In the genomic region with DNA sequence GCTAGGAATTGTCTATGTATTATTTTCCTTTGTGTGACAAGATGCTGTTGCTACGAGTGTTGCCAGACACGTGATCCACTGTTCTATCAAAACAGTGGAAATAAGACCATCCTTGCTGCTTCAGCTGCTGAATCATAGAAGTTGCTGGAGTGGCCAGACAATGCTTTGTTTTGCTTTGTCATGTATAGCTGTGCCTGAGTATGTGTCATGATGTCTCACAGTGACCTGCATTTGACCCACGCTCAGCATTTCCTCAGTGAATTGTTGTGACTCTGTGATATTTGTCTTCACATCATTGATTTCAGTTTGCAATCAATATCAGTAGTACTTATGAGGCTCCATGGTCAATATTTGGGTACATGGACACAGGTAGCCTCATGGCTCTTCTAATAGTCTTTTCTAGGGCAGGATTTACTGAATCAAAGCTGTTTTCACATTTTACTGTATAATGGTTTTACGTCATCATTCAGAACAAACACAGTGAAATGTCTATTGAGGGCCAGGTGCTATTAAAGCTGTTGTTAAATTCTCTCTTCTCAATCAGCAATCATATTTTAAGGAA, we compare ENCODE assay signal across 11 cellular contexts. TPM values are rescaled to one million over a fixed set of nuclear protein-coding genes. Genes with fewer than 3 reads are reported as not detected.
A peak's percentile ranks its signal among the peaks of the same experiment; 100 is the strongest.
DNase-seq lines count a peak whose midpoint lies in the region; FAIRE-seq and TF ChIP-seq lines count a peak whose summit lies in the region.
"Had no signal": no experiment of that assay in that cellular context is flagged by ENCODE, and none has a peak within 500 bp of the region (broad histone marks: within the 10 kb centered on the region; RNA-seq: fewer than 3 reads in every experiment).

No MANE protein-coding gene starts in this region.

- no peaks in the 10 kb centered on the region for H3K27me3 Mint-ChIP-seq in activated CD4-positive, alpha-beta memory T cell treated with anti-CD3 and anti-CD28 coated beads for 36 hours

- H3K79me2 ChIP-seq in endothelial cell of umbilical vein (ENCODE audit: control insufficient read depth, insufficient read depth, low read length), result peaks cover 8% of the 10 kb centered on the region

- DNase-seq in ELR (ENCODE audit: low read depth) (peak; percentile 94), OCI-M1 (lab: John Stamatoyannopoulos, UW) (peak; percentile 6), endothelial cell of umbilical vein (ENCODE audit: low read depth, low spot score) (peak; percentile 89), non-pigmented ciliary epithelial cell (ENCODE audit: low read depth) (peak; percentile 92), right atrium auricular region (ENCODE audit: low spot score) (no peak), T-helper 1 cell (no peak), D341Med (ENCODE audit: low spot score) (no peak)
- no peak for DNase-seq in activated CD4-positive, alpha-beta memory T cell treated with anti-CD3 and anti-CD28 coated beads for 36 hours
- DNase-seq: activated naive CD4-positive, alpha-beta T cell; NCI-H1092 treated with DMSO at 0.1 percent for 48 hours; substantia nigra had no signal

- H4K20me1 ChIP-seq in endothelial cell of umbilical vein (replicated peaks; ENCODE audit: control insufficient read depth, extremely low read depth, insufficient read depth, low read length), result no peaks in the 10 kb centered on the region

- TF ChIP-seq CTCF in endothelial cell of umbilical vein (IDR thresholded peaks at IDR 0.05; ENCODE audit: extremely low read depth in 1 of 2, insufficient read depth in 1 of 2, low read depth in 1 of 2, low read length in 2 of 2) (no peak), right atrium auricular region (IDR thresholded peaks at IDR 0.05) (no peak)

- peaks cover 3% of the 10 kb centered on the region for H3K4me1 Mint-ChIP-seq in activated CD4-positive, alpha-beta memory T cell treated with anti-CD3 and anti-CD28 coated beads for 36 hours (ENCODE audit: low read depth)

- TF ChIP-seq POLR2A in endothelial cell of umbilical vein (IDR thresholded peaks at IDR 0.05; ENCODE audit: low read depth, low read length), result no peak

- no peak overlapping the region for H3K4me3 ChIP-seq in endothelial cell of umbilical vein (replicated peaks in 1 of 3; ENCODE audit: insufficient read depth in 1 of 3, low read depth in 1 of 3, low read length in 3 of 3)
- no peak overlapping the region for H3K4me3 ChIP-seq in right atrium auricular region

- H3K36me3 ChIP-seq in endothelial cell of umbilical vein (ENCODE audit: control insufficient read depth in 2 of 2, extremely low read depth in 1 of 2, insufficient read depth in 2 of 2, low read length in 2 of 2) (peaks cover 2% of the 10 kb centered on the region in 2 experiments), right atrium auricular region (no peaks in the 10 kb centered on the region)

- H3K36me3 Mint-ChIP-seq in activated CD4-positive, alpha-beta memory T cell treated with anti-CD3 and anti-CD28 coated beads for 36 hours, result peaks cover 15% of the 10 kb centered on the region

- H3K9me3 ChIP-seq in endothelial cell of umbilical vein (replicated peaks; ENCODE audit: control insufficient read depth, insufficient read depth, low read length) (no peaks in the 10 kb centered on the region), right atrium auricular region (no peaks in the 10 kb centered on the region)

- H3K4me2 ChIP-seq in endothelial cell of umbilical vein (ENCODE audit: insufficient read depth, low read length), result peak overlapping the region; percentile 40

- no peaks in the 10 kb centered on the region for H3K9me1 ChIP-seq in endothelial cell of umbilical vein (replicated peaks; ENCODE audit: control insufficient read depth, extremely low read depth, insufficient read depth, low read length)

- POLR2A ChIA-PET in endothelial cell of umbilical vein (lab: Charles Lee), result interaction anchor here (0.7 kb wide), 1 partner anchor 165 kb away, joined by 14 read pairs; no protein-coding TSS in a partner anchor
- POLR2A ChIA-PET in activated CD4-positive, alpha-beta memory T cell treated with anti-CD3 and anti-CD28 coated beads for 36 hours (lab: Charles Lee), result no interaction called here

- H2AFZ ChIP-seq in endothelial cell of umbilical vein (ENCODE audit: low read depth, low read length), result no peak overlapping the region

- peak; percentile 90 for FAIRE-seq in endothelial cell of umbilical vein (lab: Jason Lieb, UNC)

- H3K27ac Mint-ChIP-seq in activated CD4-positive, alpha-beta memory T cell treated with anti-CD3 and anti-CD28 coated beads for 36 hours, result no peak overlapping the region

- intact Hi-C loops in endothelial cell of umbilical vein (cut with micrococcal nuclease), result loop anchor here (1.0 to 5.0 kb wide), 3 partner anchors 19 to 251 kb away; no protein-coding TSS in a partner anchor
- intact Hi-C loops in activated CD4-positive, alpha-beta memory T cell treated with anti-CD3 and anti-CD28 coated beads for 36 hours (cut with micrococcal nuclease), result no loop called here

- CTCF ChIA-PET in endothelial cell of umbilical vein (lab: Charles Lee), result no interaction called here
- CTCF ChIA-PET in activated CD4-positive, alpha-beta memory T cell treated with anti-CD3 and anti-CD28 coated beads for 36 hours (lab: Charles Lee), result no interaction called here

- peaks cover 14% of the 10 kb centered on the region for H3K4me1 ChIP-seq in endothelial cell of umbilical vein (ENCODE audit: control insufficient read depth, extremely low read depth, insufficient read depth, low read length)
- H3K4me1 ChIP-seq in right atrium auricular region, result peaks cover 0 to 4% of the 10 kb centered on the region in 2 donors

- H3K9ac ChIP-seq in endothelial cell of umbilical vein (replicated peaks; ENCODE audit: extremely low read depth, insufficient read depth, low read length), result peak overlapping the region; percentile 27

- dilution Hi-C loops in endothelial cell of umbilical vein (cut with MboI; ENCODE audit: extremely low pct_ligation_motif_present, low sequenced_read_pairs), result no loop called here

- H3K9me3 Mint-ChIP-seq in activated CD4-positive, alpha-beta memory T cell treated with anti-CD3 and anti-CD28 coated beads for 36 hours, result peaks cover 4% of the 10 kb centered on the region

- H3K27ac ChIP-seq in endothelial cell of umbilical vein (ENCODE audit: insufficient read depth, low read depth, low read length) (peak overlapping the region; percentile 79), right atrium auricular region (no peak overlapping the region)

- no peak overlapping the region for H3K4me3 Mint-ChIP-seq in activated CD4-positive, alpha-beta memory T cell treated with anti-CD3 and anti-CD28 coated beads for 36 hours

- BruUV-seq in endothelial cell of umbilical vein (replicated peaks; lab: Mats Ljungman, UMichigan), result no TSS peak

- H3K27me3 ChIP-seq in endothelial cell of umbilical vein (ENCODE audit: control insufficient read depth in 2 of 2, insufficient read depth in 2 of 2, low read length in 2 of 2) (no peaks in the 10 kb centered on the region), right atrium auricular region (no peaks in the 10 kb centered on the region)

TF ChIP-seq in endothelial cell of umbilical vein, 7 proteins besides CTCF, POLR2A, EP300 and RAD21:
- TF ChIP-seq, protein P1, sequence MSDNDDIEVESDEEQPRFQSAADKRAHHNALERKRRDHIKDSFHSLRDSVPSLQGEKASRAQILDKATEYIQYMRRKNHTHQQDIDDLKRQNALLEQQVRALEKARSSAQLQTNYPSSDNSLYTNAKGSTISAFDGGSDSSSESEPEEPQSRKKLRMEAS (IDR thresholded peaks at IDR 0.05; ENCODE audit: insufficient read depth, insufficient read length), result peak; percentile 83
- TF ChIP-seq MYC (IDR thresholded peaks at IDR 0.05; ENCODE audit: low read depth, low read length) (no peak), GATA2 (IDR thresholded peaks at IDR 0.05; ENCODE audit: insufficient read depth, insufficient read length, low read depth, low read length) (peak; percentile 15), EZH2 (IDR thresholded peaks at IDR 0.05; ENCODE audit: borderline replicate concordance, low read depth, low read length, severe bottlenecking) (no peak), JUN (IDR thresholded peaks at IDR 0.05; ENCODE audit: borderline replicate concordance, insufficient read depth, insufficient read length, low read depth) (peak; percentile 92), POLR2AphosphoS5 (IDR thresholded peaks at IDR 0.05; ENCODE audit: insufficient read depth, low read depth, low read length) (peak; percentile 77), FOS (IDR thresholded peaks at IDR 0.05; ENCODE audit: borderline replicate concordance, insufficient read depth, low read length) (peak; percentile 96)
TF ChIP-seq in endothelial cell of umbilical vein: peak in this region for 5.

RNA-seq across cellular contexts. Expression of a gene that starts 53.4 kb away (rescaled TPM):
- total RNA-seq in endothelial cell of umbilical vein, result 171 and 174 TPM in 2 replicates
- polyA plus RNA-seq in endothelial cell of umbilical vein, result 47.9 and 58.1 TPM in 2 replicates
- polyA plus RNA-seq in endothelial cell of umbilical vein (2011; cell fraction: cytosol; rRNA removed), result 70.4 and 74.5 TPM in 2 replicates
- 25.0 and 30.1 TPM in 2 replicates for polyA plus RNA-seq in endothelial cell of umbilical vein (2011; cell fraction: nucleus; rRNA removed)
- 127 and 173 TPM in 2 replicates for polyA plus RNA-seq in endothelial cell of umbilical vein (2012)
- polyA minus RNA-seq in endothelial cell of umbilical vein, result 146 and 167 TPM in 2 replicates
- 98.7 TPM for polyA minus RNA-seq in endothelial cell of umbilical vein (2011; cell fraction: cytosol; rRNA and poly(A)+ RNA removed)
- polyA minus RNA-seq in endothelial cell of umbilical vein (2011; cell fraction: nucleus; rRNA and poly(A)+ RNA removed), result 50.6 and 82.3 TPM in 2 replicates
- 100 to 1,000 TPM; 138 to 143 TPM for total RNA-seq in activated CD4-positive, alpha-beta memory T cell treated with anti-CD3 and anti-CD28 coated beads for 36 hours
- total RNA-seq in right atrium auricular region, result 100 to 1,000 TPM in 1 of 2 donors, 10 to 100 TPM in 1; 91.9 to 103 TPM

Comparison
In these comparisons a context has a peak if more than half of its experiments do, and no peak if none do; other contexts are left out.
1. DNase-seq: peak in ELR (single experiment), OCI-M1 (single experiment), endothelial cell of umbilical vein (single experiment) and non-pigmented ciliary epithelial cell (single experiment); none in activated CD4-positive, alpha-beta memory T cell treated with anti-CD3 and anti-CD28 coated beads for 36 hours (single experiment), right atrium auricular region (single experiment), T-helper 1 cell (0 of 5) and D341Med (single experiment).